ENCODE assay signal across 3 cellular contexts in genomic region chr6:22593895-22594294, GRCh38.
TF ChIP-seq lines count a peak whose summit lies in the region.

No MANE protein-coding gene starts in this region.

TF ChIP-seq in HepG2, 621 proteins besides CTCF, POLR2A, EP300 and RAD21:
- TF ChIP-seq CREB1 (IDR thresholded peaks at IDR 0.05) (peak; percentile 90), CREB1 (CRISPR knock-in tag; IDR thresholded peaks at IDR 0.05) (no peak), ZNF605 (CRISPR knock-in tag; IDR thresholded peaks at IDR 0.05) (no peak), KAT2B (IDR thresholded peaks at IDR 0.05; ENCODE audit: borderline replicate concordance, low read depth, low read length) (no peak)
TF ChIP-seq in HepG2: peak in this region for 1.

TF ChIP-seq in A549, 52 proteins besides CTCF, POLR2A, EP300 and RAD21:
- TF ChIP-seq NFE2L2 (conservative IDR thresholded peaks at IDR 0.05; ENCODE audit: low read length) (0 out of 2 replicates have a peak, but pooled peaks have one; percentile 29), FOSB (CRISPR knock-in tag; IDR thresholded peaks at IDR 0.05) (no peak)

TF ChIP-seq in HEK293, 187 proteins besides CTCF, POLR2A, EP300 and RAD21:
- TF ChIP-seq BCL6B (tag by site-specific recombination; IDR thresholded peaks at IDR 0.05) (no peak), ZNF513 (tag by site-specific recombination; IDR thresholded peaks at IDR 0.05) (peak; percentile 89), ZNF223 (tag by site-specific recombination; IDR thresholded peaks at IDR 0.05) (no peak), ZSCAN4 (tag by site-specific recombination; IDR thresholded peaks at IDR 0.05) (no peak), SCRT2 (tag by site-specific recombination; IDR thresholded peaks at IDR 0.05) (no peak)
TF ChIP-seq in HEK293: peak in this region for 1.
